1 cellular context compared by ENCODE assay signal in genomic region chr3:72735072-72735471, GRCh38.
A peak's percentile ranks its signal among the peaks of the same experiment; 100 is the strongest.
TF ChIP-seq lines count a peak whose summit lies in the region.
"Not testable (repeated sequence)": the region's sequence is repeated elsewhere in the genome, so short reads cannot be mapped to it uniquely, and the experiment has no call there.

No MANE protein-coding gene starts in this region.

TF ChIP-seq in K562, 482 proteins besides CTCF, POLR2A, EP300 and RAD21 (continued from another document):
- TF ChIP-seq PBX2 (CRISPR knock-in tag; IDR thresholded peaks at IDR 0.05; ENCODE audit: low read depth); CEBPG (CRISPR knock-in tag; IDR thresholded peaks at IDR 0.05): not testable (repeated sequence)
- TF ChIP-seq PBX2 (tag; conservative IDR thresholded peaks at IDR 0.05; ENCODE audit: low read depth) = 0 out of 2 replicates have a peak, but pooled peaks have one; percentile 14
- TF ChIP-seq MGA (IDR thresholded peaks at IDR 0.05) = peak; percentile 13; the same call in 1 of the 2 replicates
- 0 out of 4 replicates have a peak, but pooled peaks of 1 of the 2 experiments have one; percentile 14 for TF ChIP-seq CEBPG (tag; conservative IDR thresholded peaks at IDR 0.05 in 1 of 2, IDR thresholded peaks at IDR 0.05 in 1 of 2)
